Comparison of ENCODE assay signal across 26 cellular contexts in genomic region chr15:75364881-75365280, GRCh38. TPM values are rescaled to one million over a fixed set of nuclear protein-coding genes. Genes with fewer than 3 reads are reported as not detected.
DNase-seq lines count a peak whose midpoint lies in the region; ATAC-seq, FAIRE-seq and TF ChIP-seq lines count a peak whose summit lies in the region.
"Had no signal": no experiment of that assay in that cellular context is flagged by ENCODE, and none has a peak within 500 bp of the region (broad histone marks: within the 10 kb centered on the region; RNA-seq: fewer than 3 reads in every experiment).

No MANE protein-coding gene starts in this region.

- H3K4me3 Mint-ChIP-seq in endothelial cell (ENCODE audit: unreplicated experiment), result peak overlapping the region; percentile 26
- no peak overlapping the region for H3K4me3 Mint-ChIP-seq in HFFc6
- H3K4me3 Mint-ChIP-seq: CD14-positive monocyte; CD4-positive, alpha-beta memory T cell; CD4-positive, CD25-positive, alpha-beta regulatory T cell had no signal

- H3K27ac Mint-ChIP-seq in endothelial cell (ENCODE audit: unreplicated experiment) (no peak overlapping the region), HFFc6 (no peak overlapping the region)
- H3K27ac Mint-ChIP-seq: CD4-positive, CD25-positive, alpha-beta regulatory T cell had no signal

- peaks cover 20% of the 10 kb centered on the region for H3K36me3 Mint-ChIP-seq in endothelial cell (ENCODE audit: low read depth, unreplicated experiment)
- peaks cover 5% of the 10 kb centered on the region; the same call in 1 of the 2 replicates for H3K36me3 Mint-ChIP-seq in HFFc6 (ENCODE audit: low read depth)

- ATAC-seq in omental fat pad (ENCODE audit: low FRiP score), result no peak
- ATAC-seq: GM12878 had no signal

- peaks cover 7% of the 10 kb centered on the region for H3K27me3 Mint-ChIP-seq in endothelial cell (ENCODE audit: unreplicated experiment)
- H3K27me3 Mint-ChIP-seq in HFFc6 (ENCODE audit: insufficient read depth), result peaks cover 10% of the 10 kb centered on the region
- H3K27me3 Mint-ChIP-seq: CD4-positive, alpha-beta memory T cell; CD4-positive, CD25-positive, alpha-beta regulatory T cell; CD8-positive, alpha-beta memory T cell had no signal

- TF ChIP-seq CTCF in endothelial cell (IDR thresholded peaks at IDR 0.05; ENCODE audit: unreplicated experiment), result no peak
- TF ChIP-seq CTCF in omental fat pad (IDR thresholded peaks at IDR 0.05), result no peak
- no peak for TF ChIP-seq CTCF in HFFc6 (IDR thresholded peaks at IDR 0.05)

- no peaks in the 10 kb centered on the region for H3K9me3 Mint-ChIP-seq in endothelial cell (ENCODE audit: unreplicated experiment)
- no peaks in the 10 kb centered on the region for H3K9me3 Mint-ChIP-seq in HFFc6
- H3K9me3 Mint-ChIP-seq: CD14-positive monocyte; CD4-positive, alpha-beta memory T cell; CD4-positive, CD25-positive, alpha-beta regulatory T cell; CD8-positive, alpha-beta memory T cell had no signal

- no peak for FAIRE-seq in frontal cortex (lab: Jason Lieb, UNC)
- FAIRE-seq: A204.1, GM12878, GM12892, GM18507 had no signal

- H3K4me1 Mint-ChIP-seq in endothelial cell (ENCODE audit: unreplicated experiment) (peaks cover 26% of the 10 kb centered on the region), HFFc6 (ENCODE audit: low read depth) (peaks cover 19% of the 10 kb centered on the region)

- DNase-seq in endothelial cell (ENCODE audit: low spot score) (no peak), mesenteric fat pad (ENCODE audit: low spot score) (peak; percentile 64), omental fat pad (ENCODE audit: low spot score) (no peak), frontal cortex (ENCODE audit: low spot score in 2 of 2) (no peak), HFFc6 (no peak)
- DNase-seq: 8988T; ACHN; BE2C; C1 segment of cervical spinal cord; CD4-positive, alpha-beta memory T cell; CD4-positive, CD25-positive, alpha-beta regulatory T cell; CD8-positive, alpha-beta memory T cell; COR-L47; DMS 273 treated with DMSO at 0.1 percent for 48 hours; DMS153; DMS53; DMS79; DND-41; EL; GDM1 had no signal

RNA-seq across cellular contexts. Expression of gene MAN2C1, which starts 3.5 kb away (rescaled TPM):
- total RNA-seq in endothelial cell (ENCODE audit: unreplicated experiment) (237 TPM), mesenteric fat pad (208 TPM), omental fat pad (100 to 1,000 TPM; 108 to 391 (median 171) TPM), frontal cortex (58.7 TPM)
- 100 to 1,000 TPM in 4 of 6 experiments, 10 to 100 TPM in 2; 92.8 to 111 (median 105) TPM for total RNA-seq in HFFc6 (2021; fragmentation: NEBNext Ultra II Directional; extraction: Animal tissue kit (Norgen Biotek cat#: 25700))

RNA-seq across cellular contexts. Expression of gene NEIL1, which starts 18.0 kb away (rescaled TPM):
- total RNA-seq in endothelial cell (ENCODE audit: unreplicated experiment) (149 TPM), mesenteric fat pad (17.9 TPM), omental fat pad (10 to 100 TPM; 13.3 to 41.8 (median 29.9) TPM), frontal cortex (21.6 TPM)
- total RNA-seq in HFFc6 (2021; fragmentation: NEBNext Ultra II Directional; extraction: Animal tissue kit (Norgen Biotek cat#: 25700)), result 1 to 10 TPM in 4 of 6 experiments, under 1 TPM in 2; 0.83 to 3.6 (median 2.4) TPM
- total RNA-seq: Daoy had no signal

RNA-seq across cellular contexts. Expression of gene COMMD4, which starts 29.0 kb away (rescaled TPM):
- 165 TPM for total RNA-seq in endothelial cell (ENCODE audit: unreplicated experiment)
- total RNA-seq in mesenteric fat pad, result 41.5 TPM
- total RNA-seq in omental fat pad, result 10 to 100 TPM; 41.4 to 71.6 (median 50.7) TPM
- 21.2 TPM for total RNA-seq in frontal cortex
- 100 to 1,000 TPM in 5 of 6 experiments, 10 to 100 TPM in 1; 90.1 to 133 (median 109) TPM for total RNA-seq in HFFc6 (2021; fragmentation: NEBNext Ultra II Directional; extraction: Animal tissue kit (Norgen Biotek cat#: 25700))
